ENCODE assay signal across 8 cellular contexts in genomic region chr1:27568247-27569087, GRCh38. TPM values are rescaled to one million over a fixed set of nuclear protein-coding genes. Genes with fewer than 3 reads are reported as not detected.
DNase-seq lines count a peak whose midpoint lies in the region; ATAC-seq and TF ChIP-seq lines count a peak whose summit lies in the region.

No MANE protein-coding gene starts in this region.

- no peaks in the 10 kb centered on the region for H3K27me3 Mint-ChIP-seq in Caco-2 (ENCODE audit: insufficient read depth, unreplicated experiment)

- H3K4me1 ChIP-seq in Caco-2: peaks cover 74% of the 10 kb centered on the region

- TF ChIP-seq CTCF in Caco-2 (IDR thresholded peaks at IDR 0.05; ENCODE audit: insufficient read depth in 1 of 2, low read depth in 1 of 2, low read length in 1 of 2, severe bottlenecking in 1 of 2, unreplicated experiment in 1 of 2) (peak; percentile 52 to 68), fibroblast of villous mesenchyme (IDR thresholded peaks at IDR 0.05; ENCODE audit: insufficient read depth, low read depth, low read length) (peak; percentile 53)

- H3K27ac Mint-ChIP-seq in Caco-2 (ENCODE audit: unreplicated experiment): peak overlapping the region; percentile 50

- intact Hi-C loops in Caco-2 (cut with micrococcal nuclease; ENCODE audit: unreplicated experiment): loop anchor here (2.0 kb wide), 1 partner anchor 38 kb away; no protein-coding TSS in a partner anchor

- peaks cover 28% of the 10 kb centered on the region for H3K36me3 Mint-ChIP-seq in Caco-2 (ENCODE audit: insufficient read depth, unreplicated experiment)

- DNase-seq in Caco-2: peak; percentile 95 to 96
- peak; percentile 72 for DNase-seq in HT1080 (ENCODE audit: low read depth)
- peak; percentile 87 for DNase-seq in RPMI7951 (ENCODE audit: low read depth)
- peak; percentile 97 for DNase-seq in activated effector memory CD4-positive, alpha-beta T cell treated with anti-CD3 and anti-CD28 coated beads, Interleukin-2, amount 50 U/mL, for 16 hours
- DNase-seq in fibroblast of villous mesenchyme (ENCODE audit: low read depth): peak; percentile 95
- peak; percentile 47 for DNase-seq in non-pigmented ciliary epithelial cell (ENCODE audit: low read depth)
- DNase-seq in superior temporal gyrus (ENCODE audit: extremely low spot score): peak; percentile 26

- CTCF ChIA-PET in Caco-2 (lab: Charles Lee): interaction anchor here (0.6 to 3.2 kb wide), 15 partner anchors 11 to 202 kb away, joined by 3 to 29 read pairs (median 4); partner anchors contain the start of genes AHDC1 and WASF2

- no peaks in the 10 kb centered on the region for H3K9me3 ChIP-seq in Caco-2

- no peaks in the 10 kb centered on the region for H3K9me3 Mint-ChIP-seq in Caco-2 (ENCODE audit: unreplicated experiment)

- BruUV-seq in Caco-2 (replicated peaks; lab: Mats Ljungman, UMichigan): no TSS peak

- no peaks in the 10 kb centered on the region for H3K36me3 ChIP-seq in Caco-2 (ENCODE audit: control insufficient read depth, insufficient read depth, low read length)

- H3K4me3 ChIP-seq in Caco-2 (ENCODE audit: low read depth, low read length) (peak overlapping the region; percentile 24), fibroblast of villous mesenchyme (ENCODE audit: low read depth, low read length) (peak overlapping the region; percentile 25)

- no peaks in the 10 kb centered on the region for H3K27me3 ChIP-seq in Caco-2 (replicated peaks; ENCODE audit: control insufficient read depth, insufficient read depth, low read length)

- H3K4me1 Mint-ChIP-seq in Caco-2 (ENCODE audit: low read depth, unreplicated experiment): peaks cover 65% of the 10 kb centered on the region

- H3K4me3 Mint-ChIP-seq in Caco-2 (ENCODE audit: unreplicated experiment): peak overlapping the region; percentile 68

- peak; percentile 80 for ATAC-seq in GM21367 (IDR thresholded peaks at IDR 0.05; ENCODE audit: unreplicated experiment)

- POLR2A ChIA-PET in Caco-2 (lab: Charles Lee): interaction anchor here (0.6 to 1.4 kb wide), 2 partner anchors 39 to 78 kb away, joined by 4 to 6 read pairs; partner anchors contain the start of gene WASF2

RNA-seq across cellular contexts. Expression of gene AHDC1, which starts 35.5 kb away (rescaled TPM):
- total RNA-seq in Caco-2 (2022): 17.0 and 17.3 TPM in 2 replicates
- total RNA-seq in HT1080 (2014; rRNA removed; shearing (Covaris generic)): 9.4 and 10.3 TPM in 2 replicates
- polyA plus RNA-seq in HT1080 (2015; cell fraction: cytosol; rRNA removed): 10.2 and 11.5 TPM in 2 replicates
- polyA plus RNA-seq in HT1080 (2015; cell fraction: nucleus; rRNA removed): 17.6 and 24.6 TPM in 2 replicates
- total RNA-seq in RPMI7951 (2014; rRNA removed; shearing (Covaris generic)): 5.8 and 7.1 TPM in 2 replicates
- 17.1 and 22.5 TPM in 2 replicates for total RNA-seq in fibroblast of villous mesenchyme

Comparison
In these comparisons a context has a peak if more than half of its experiments do, and no peak if none do; other contexts are left out.
1. Peak in every context shown above with its lines: DNase-seq, ATAC-seq and H3K4me3 ChIP-seq.
2. DNase-seq: peak in every context shown above with its lines; median percentile 97 in activated effector memory CD4-positive, alpha-beta T cell treated with anti-CD3 and anti-CD28 coated beads, Interleukin-2, amount 50 U/mL, for 16 hours; 96 in Caco-2; 95 in fibroblast of villous mesenchyme; 87 in RPMI7951; 72 in HT1080; 47 in non-pigmented ciliary epithelial cell; 26 in superior temporal gyrus.